In the genomic region with DNA sequence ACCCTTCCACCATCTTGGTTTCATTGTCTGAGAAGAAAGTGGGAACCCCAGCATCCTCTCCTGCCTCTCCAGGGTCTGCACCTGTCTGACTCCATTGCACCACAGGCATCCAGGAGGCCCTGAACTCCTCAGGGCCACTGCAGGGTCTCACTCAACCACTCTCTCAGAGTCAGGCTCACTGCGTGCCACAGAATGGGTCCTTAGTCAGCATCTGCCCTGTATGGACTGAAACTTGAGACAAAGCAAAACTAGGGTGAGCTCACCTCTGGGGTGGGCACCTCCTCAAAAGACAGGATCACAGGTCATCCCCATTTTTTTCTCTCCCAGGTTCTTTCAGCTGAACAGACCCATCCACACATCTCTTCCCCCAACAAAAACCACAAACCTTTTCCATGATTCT, we compare ENCODE assay signal across 22 cellular contexts. TPM values are rescaled to one million over a fixed set of nuclear protein-coding genes. Genes with fewer than 3 reads are reported as not detected.
DNase-seq lines count a peak whose midpoint lies in the region; ATAC-seq, FAIRE-seq and TF ChIP-seq lines count a peak whose summit lies in the region.
"Had no signal": no experiment of that assay in that cellular context is flagged by ENCODE, and none has a peak within 500 bp of the region (broad histone marks: within the 10 kb centered on the region; RNA-seq: fewer than 3 reads in every experiment).

No MANE protein-coding gene starts in this region.

- no peak overlapping the region for H2BK12ac ChIP-seq in neuronal stem cell (ENCODE audit: low read length)

- H2BK15ac ChIP-seq in neuronal stem cell (ENCODE audit: low read length), result no peak overlapping the region

- peak overlapping the region; percentile 72 for H2AK5ac ChIP-seq in neuronal stem cell (ENCODE audit: low read depth, low read length)

- no peak overlapping the region for H2AFZ ChIP-seq in KMS-11 (ENCODE audit: low read depth)
- H2AFZ ChIP-seq in SU-DHL-6 (ENCODE audit: low read depth, low read length, severe bottlenecking), result no peak overlapping the region
- H2AFZ ChIP-seq in neuronal stem cell (ENCODE audit: low read length), result no peak overlapping the region
- H2AFZ ChIP-seq: GM23248 had no signal

- H3K36me3 Mint-ChIP-seq in activated CD4-positive, alpha-beta T cell treated with anti-CD3 and anti-CD28 coated beads, Interleukin-2, amount 10 ng/mL, durations not matched to agents 24 days and 14 days (ENCODE audit: low read depth), result no peaks in the 10 kb centered on the region

- no peak overlapping the region for H3K23ac ChIP-seq in neuronal stem cell (ENCODE audit: low read depth, low read length, poor library complexity)

- TF ChIP-seq CTCF in KMS-11 (conservative IDR thresholded peaks at IDR 0.05; ENCODE audit: low read depth, low read length) (no peak), SU-DHL-6 (IDR thresholded peaks at IDR 0.05; ENCODE audit: insufficient read depth, low read length, poor library complexity, severe bottlenecking) (no peak), pancreas (IDR thresholded peaks at IDR 0.05) (no peak)

- no peaks in the 10 kb centered on the region for H3K27me3 ChIP-seq in KMS-11 (ENCODE audit: insufficient read depth, low read depth)
- no peaks in the 10 kb centered on the region for H3K27me3 ChIP-seq in SU-DHL-6 (ENCODE audit: low read length)
- H3K27me3 ChIP-seq in neuronal stem cell (ENCODE audit: control insufficient read depth in 3 of 3, insufficient read depth in 3 of 3, low read depth in 1 of 3, low read length in 3 of 3), result peaks cover 0 to 13% (median 0%) of the 10 kb centered on the region in 3 experiments
- no peaks in the 10 kb centered on the region for H3K27me3 ChIP-seq in pancreas

- no peak overlapping the region for H3K4me3 Mint-ChIP-seq in activated CD4-positive, alpha-beta T cell treated with anti-CD3 and anti-CD28 coated beads, Interleukin-2, amount 10 ng/mL, durations not matched to agents 24 days and 14 days
- H3K4me3 Mint-ChIP-seq: CD4-positive, alpha-beta memory T cell had no signal

- no peak overlapping the region for H3K4me3 ChIP-seq in KMS-11 (IDR thresholded peaks at IDR 0.05; ENCODE audit: insufficient read depth, low read depth, low read length)
- no peak overlapping the region for H3K4me3 ChIP-seq in SU-DHL-6 (ENCODE audit: insufficient read depth, low read length, poor library complexity, severe bottlenecking)
- H3K4me3 ChIP-seq in neuronal stem cell (ENCODE audit: low read length in 2 of 2), result no peak overlapping the region
- no peak overlapping the region for H3K4me3 ChIP-seq in pancreas
- H3K4me3 ChIP-seq: GM23248, HAP-1 had no signal

- no peaks in the 10 kb centered on the region for H3K4me1 Mint-ChIP-seq in activated CD4-positive, alpha-beta T cell treated with anti-CD3 and anti-CD28 coated beads, Interleukin-2, amount 10 ng/mL, durations not matched to agents 24 days and 14 days
- H3K4me1 Mint-ChIP-seq: CD4-positive, alpha-beta memory T cell had no signal

- no peak overlapping the region for H2BK120ac ChIP-seq in neuronal stem cell (ENCODE audit: low read depth, low read length)

- no peak for FAIRE-seq in pancreas (lab: Jason Lieb, UNC)

- H3K4me1 ChIP-seq in KMS-11 (ENCODE audit: low read depth, poor library complexity, severe bottlenecking) (peaks cover 47% of the 10 kb centered on the region), neuronal stem cell (ENCODE audit: control insufficient read depth in 2 of 2, insufficient read depth in 1 of 2, low read depth in 1 of 2, low read length in 2 of 2) (peaks cover 0 to 12% of the 10 kb centered on the region in 2 donors), pancreas (peaks cover 13 to 35% (median 29%) of the 10 kb centered on the region in 3 donors)
- H3K4me1 ChIP-seq: HAP-1 had no signal

- no peak overlapping the region for H3K18ac ChIP-seq in neuronal stem cell (ENCODE audit: low read length)

- H3K9me3 Mint-ChIP-seq in activated CD4-positive, alpha-beta T cell treated with anti-CD3 and anti-CD28 coated beads, Interleukin-2, amount 10 ng/mL, durations not matched to agents 24 days and 14 days, result peaks cover 3% of the 10 kb centered on the region

- H4K91ac ChIP-seq in neuronal stem cell (ENCODE audit: low read depth, low read length, poor library complexity), result no peak overlapping the region

- H3K9me3 ChIP-seq in SU-DHL-6 (ENCODE audit: insufficient read depth, low read length), result no peaks in the 10 kb centered on the region; the same call in 1 of the 2 replicates
- no peaks in the 10 kb centered on the region for H3K9me3 ChIP-seq in neuronal stem cell (replicated peaks in 1 of 2; ENCODE audit: control insufficient read depth in 2 of 2, insufficient read depth in 1 of 2, low read depth in 1 of 2, low read length in 2 of 2)
- no peaks in the 10 kb centered on the region for H3K9me3 ChIP-seq in pancreas
- H3K9me3 ChIP-seq: Caco-2, HAP-1, SK-N-SH had no signal

- no peaks in the 10 kb centered on the region for H4K20me1 ChIP-seq in KMS-11 (ENCODE audit: insufficient read depth)
- no peaks in the 10 kb centered on the region for H4K20me1 ChIP-seq in SU-DHL-6 (ENCODE audit: low read depth, low read length)

- WGBS in neuronal stem cell (ENCODE audit: extremely low coverage in 2 of 2, insufficient read length in 2 of 2, insufficient replicate concordance in 1 of 2), 2 donors, result no CpG with 5 or more reads among the region's 1 CpG
- WGBS in pancreas, 2 donors, result 100% methylated on average over 1 of the region's 1 CpG

- H3K79me2 ChIP-seq in KMS-11 (ENCODE audit: insufficient read depth, low read depth) (no peaks in the 10 kb centered on the region), SU-DHL-6 (ENCODE audit: insufficient read depth, low read length) (no peaks in the 10 kb centered on the region)

- H3K4ac ChIP-seq in neuronal stem cell (ENCODE audit: low read length), result no peak overlapping the region

- H3K36me3 ChIP-seq in KMS-11 (ENCODE audit: insufficient read depth) (no peaks in the 10 kb centered on the region), SU-DHL-6 (ENCODE audit: low read length) (no peaks in the 10 kb centered on the region), neuronal stem cell (replicated peaks in 1 of 2; ENCODE audit: control insufficient read depth in 2 of 2, insufficient read depth in 2 of 2, low read length in 2 of 2) (no peaks in the 10 kb centered on the region), pancreas (no peaks in the 10 kb centered on the region)
- H3K36me3 ChIP-seq: HAP-1 had no signal

- H3K27ac Mint-ChIP-seq in activated CD4-positive, alpha-beta T cell treated with anti-CD3 and anti-CD28 coated beads, Interleukin-2, amount 10 ng/mL, durations not matched to agents 24 days and 14 days, result no peak overlapping the region
- H3K27ac Mint-ChIP-seq: CD4-positive, alpha-beta memory T cell had no signal

- H3K27ac ChIP-seq in KMS-11 (peak overlapping the region; percentile 22; the same call in 1 of the 2 replicates), SU-DHL-6 (ENCODE audit: low read depth, low read length) (peak overlapping the region; percentile 71), neuronal stem cell (replicated peaks; ENCODE audit: low read length) (no peak overlapping the region), pancreas (no peak overlapping the region)
- H3K27ac ChIP-seq: GM23248, RWPE1 had no signal

- H3K4me2 ChIP-seq in KMS-11 (peak overlapping the region; percentile 39; the same call in 1 of the 2 replicates), SU-DHL-6 (ENCODE audit: low read depth, low read length, poor library complexity, severe bottlenecking) (peak overlapping the region; percentile 45), neuronal stem cell (ENCODE audit: insufficient read depth, low read length, poor library complexity, severe bottlenecking) (no peak overlapping the region)
- H3K4me2 ChIP-seq: SK-N-SH had no signal

- no peak overlapping the region for H2BK5ac ChIP-seq in neuronal stem cell (ENCODE audit: low read length)

- no peaks in the 10 kb centered on the region for H3K9me2 ChIP-seq in SU-DHL-6 (replicated peaks; ENCODE audit: insufficient read depth, low read length)
- H3K9me2 ChIP-seq: SK-N-SH had no signal

- H3K9ac ChIP-seq in KMS-11 (no peak overlapping the region), SU-DHL-6 (ENCODE audit: low read length) (peak overlapping the region; percentile 51), neuronal stem cell (ENCODE audit: low read depth, low read length, poor library complexity) (no peak overlapping the region)
- H3K9ac ChIP-seq: GM23248, SK-N-SH had no signal

- ATAC-seq in pancreas, result no peak

- no peak overlapping the region for H3K14ac ChIP-seq in neuronal stem cell (ENCODE audit: low read length)

- no peak overlapping the region for H4K8ac ChIP-seq in neuronal stem cell (ENCODE audit: low read depth, low read length)

- no peak for DNase-seq in neuronal stem cell (ENCODE audit: low spot score)
- DNase-seq in inferior parietal cortex (ENCODE audit: extremely low spot score), result no peak
- no peak for DNase-seq in activated CD4-positive, alpha-beta T cell treated with anti-CD3 and anti-CD28 coated beads, Interleukin-2, amount 10 ng/mL, durations not matched to agents 24 days and 14 days
- DNase-seq in pancreas, result no peak
- DNase-seq in activated CD4-positive, alpha-beta T cell treated with anti-CD3 and anti-CD28 coated beads, Interleukin-2, amount 50 U/mL, for 4 hours, result no peak
- DNase-seq: Caco-2; CD4-positive, alpha-beta memory T cell; DMS 273 treated with DMSO at 0.1 percent for 48 hours; DND-41; GM23248; NCI-H1092 treated with DMSO at 0.1 percent for 48 hours; NCI-H146; NCI-H2029; NCI-H226; NCI-H524; NCI-H774; SIG-M5; SK-N-SH had no signal

- H3K79me1 ChIP-seq in neuronal stem cell (ENCODE audit: low read depth, low read length), result no peaks in the 10 kb centered on the region

- H3K27me3 Mint-ChIP-seq in activated CD4-positive, alpha-beta T cell treated with anti-CD3 and anti-CD28 coated beads, Interleukin-2, amount 10 ng/mL, durations not matched to agents 24 days and 14 days, result no peaks in the 10 kb centered on the region

- intact Hi-C loops in activated CD4-positive, alpha-beta T cell treated with anti-CD3 and anti-CD28 coated beads, Interleukin-2, amount 10 ng/mL, durations not matched to agents 24 days and 14 days (cut with micrococcal nuclease), result no loop called here
- intact Hi-C loops in pancreas (cut with DNase I), result no loop called here

- peaks cover 34% of the 10 kb centered on the region for H3F3A ChIP-seq in SU-DHL-6 (ENCODE audit: insufficient read depth)

RNA-seq across cellular contexts. Expression of a gene that starts 59.2 kb away (rescaled TPM):
- 3.4 TPM for polyA plus RNA-seq in neuronal stem cell (2013, experiment 1 of 2)
- polyA plus RNA-seq in neuronal stem cell (2013, experiment 2 of 2), result 3.5 TPM
- total RNA-seq in activated CD4-positive, alpha-beta T cell treated with anti-CD3 and anti-CD28 coated beads, Interleukin-2, amount 10 ng/mL, durations not matched to agents 24 days and 14 days, result 7.6 and 8.8 TPM in 2 replicates
- total RNA-seq in pancreas, result 10 to 100 TPM; 24.3 to 51.2 (median 30.0) TPM
- polyA plus RNA-seq in pancreas, result 10 to 100 TPM; 11.6 to 15.9 TPM

Comparison
In these comparisons a context has a peak if more than half of its experiments do, and no peak if none do; other contexts are left out.
1. H3K27ac ChIP-seq: peak in KMS-11 (single experiment) and SU-DHL-6 (single experiment); none in neuronal stem cell (single experiment) and pancreas (0 of 4).